Comparison of ENCODE assay signal across 8 cellular contexts in genomic region chr4:189940178-189941004, GRCh38. TPM values are rescaled to one million over a fixed set of nuclear protein-coding genes. Genes with fewer than 3 reads are reported as not detected.
DNase-seq lines count a peak whose midpoint lies in the region; ATAC-seq and TF ChIP-seq lines count a peak whose summit lies in the region.

Gene FRG1 (plus strand): TSS chr4:189940872. CDS start chr4:189941010, 138 bp downstream.

- peak within 1 kb of the TSS; percentile 86 for H2AFZ ChIP-seq in KMS-11 (ENCODE audit: low read depth)

- no peaks in the 10 kb centered on the region for H4K20me1 ChIP-seq in KMS-11 (ENCODE audit: insufficient read depth)

- H3K27ac Mint-ChIP-seq in neural crest cell (ENCODE audit: unreplicated experiment) = peak within 1 kb of the TSS; percentile 98

- H3K36me3 Mint-ChIP-seq in neural crest cell (ENCODE audit: low read depth) = peaks cover 28% of the 10 kb centered on the region

- ATAC-seq in GM21619 (IDR thresholded peaks at IDR 0.05; ENCODE audit: unreplicated experiment) = peak; percentile 99

- DNase-seq in D341Med (ENCODE audit: low spot score) (peak; percentile 96), activated T-cell treated with anti-CD3 and anti-CD28 coated beads for 48 hours (ENCODE audit: low read depth) (peak; percentile 94), fibroblast of peridontal ligament (ENCODE audit: extremely low read depth) (peak; percentile 94), neural crest cell (ENCODE audit: low read depth, low spot score) (peak; percentile 94), NCI-H1694 (lab: John Stamatoyannopoulos, UW) (no peak)

- TF ChIP-seq CTCF in KMS-11 (conservative IDR thresholded peaks at IDR 0.05; ENCODE audit: low read depth, low read length) (peak; percentile 88), neural crest cell (conservative IDR thresholded peaks at IDR 0.05) (peak; percentile 94), subcutaneous adipose tissue (IDR thresholded peaks at IDR 0.05; ENCODE audit: low read depth) (no peak)

- H3K4me1 Mint-ChIP-seq in neural crest cell = peaks cover 24% of the 10 kb centered on the region

- no peak within 1 kb of the TSS for H3K4me3 ChIP-seq in KMS-11 (IDR thresholded peaks at IDR 0.05; ENCODE audit: insufficient read depth, low read depth, low read length)

- no peaks in the 10 kb centered on the region; the same call in 1 of the 2 replicates for H3K36me3 ChIP-seq in KMS-11 (ENCODE audit: insufficient read depth)

- no peaks in the 10 kb centered on the region for H3K27me3 Mint-ChIP-seq in neural crest cell (ENCODE audit: low read depth)

- peak within 1 kb of the TSS; percentile 97 for H3K4me3 Mint-ChIP-seq in neural crest cell

- no peaks in the 10 kb centered on the region for H3K27me3 ChIP-seq in KMS-11 (ENCODE audit: insufficient read depth, low read depth)

- peak within 1 kb of the TSS; percentile 81 for H3K9ac ChIP-seq in KMS-11

- peak within 1 kb of the TSS; percentile 79 for H3K27ac ChIP-seq in KMS-11

- peaks cover 14% of the 10 kb centered on the region for H3K9me3 Mint-ChIP-seq in neural crest cell

- H3K79me2 ChIP-seq in KMS-11 (ENCODE audit: insufficient read depth, low read depth) = peaks cover 29% of the 10 kb centered on the region

- H3K4me1 ChIP-seq in KMS-11 (ENCODE audit: low read depth, poor library complexity, severe bottlenecking) = peaks cover 13% of the 10 kb centered on the region

- H3K4me2 ChIP-seq in KMS-11 = peak within 1 kb of the TSS; percentile 97

RNA-seq across cellular contexts. Expression of gene FRG1, which starts in this region (rescaled TPM):
- 41.5 and 45.2 TPM in 2 replicates for total RNA-seq in neural crest cell
- total RNA-seq in subcutaneous adipose tissue = 10 to 100 TPM; 37.9 to 84.8 (median 42.8) TPM
